1 cellular context compared by ENCODE assay signal in the genomic region with DNA sequence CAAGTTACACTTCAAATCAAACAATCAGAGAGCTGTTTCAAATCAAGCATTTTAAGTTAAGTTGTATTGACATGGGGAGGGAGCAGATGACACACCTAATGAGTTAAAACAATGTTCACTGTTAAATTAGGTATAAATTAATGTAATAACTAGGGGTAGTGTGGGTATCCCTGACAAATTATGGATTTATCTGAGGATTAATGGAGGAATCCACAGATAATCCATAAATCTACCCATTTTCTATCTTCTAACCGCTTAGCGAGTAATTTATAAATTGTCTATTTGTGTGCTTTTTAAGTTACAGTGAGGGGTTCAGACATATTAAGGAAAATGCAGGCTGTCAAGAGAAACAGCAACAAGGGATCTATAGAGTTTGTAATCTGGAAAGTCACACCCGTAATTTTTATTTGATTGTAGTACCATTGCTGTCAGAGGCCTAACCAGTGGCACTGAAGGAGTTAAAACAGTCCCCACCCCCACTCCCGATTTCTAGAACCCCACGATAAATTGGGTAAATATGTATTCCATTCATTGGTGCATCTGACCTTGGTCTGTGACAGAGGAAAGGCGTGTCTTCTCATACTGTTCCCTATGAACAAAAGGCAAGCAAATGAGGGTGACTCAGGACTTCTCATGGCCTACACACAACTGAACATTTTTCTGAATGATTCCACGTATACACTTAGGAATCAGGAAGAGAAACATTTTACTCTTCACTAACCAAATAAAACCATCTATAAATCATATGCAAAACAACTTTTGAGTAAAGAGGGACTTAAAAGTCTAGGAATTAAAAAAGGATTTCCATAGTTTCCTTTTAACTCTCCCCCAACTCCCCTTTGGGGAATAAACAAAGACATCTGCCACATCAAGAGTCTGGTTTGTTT.
TF ChIP-seq lines count a peak whose summit lies in the region.

No MANE protein-coding gene starts in this region.

TF ChIP-seq in K562, 482 proteins besides CTCF, POLR2A, EP300 and RAD21 (continued from another document and continues in another):
- TF ChIP-seq ZNF133 (CRISPR knock-in tag; IDR thresholded peaks at IDR 0.05) (no peak), ZNF589 (CRISPR knock-in tag; IDR thresholded peaks at IDR 0.05; ENCODE audit: low read depth) (no peak), NR4A1 (CRISPR knock-in tag; IDR thresholded peaks at IDR 0.05) (no peak), NR4A1 (tag; IDR thresholded peaks at IDR 0.05) (no peak), ZNF717 (CRISPR knock-in tag; IDR thresholded peaks at IDR 0.05) (no peak), PTBP1 (IDR thresholded peaks at IDR 0.05; ENCODE audit: low read depth, low read length) (no peak), KLF10 (CRISPR knock-in tag; IDR thresholded peaks at IDR 0.05) (no peak), FOXJ2 (tag; IDR thresholded peaks at IDR 0.05) (no peak), RBBP5 (IDR thresholded peaks at IDR 0.05; ENCODE audit: borderline replicate concordance, insufficient read depth, low read length, poor library complexity, severe bottlenecking) (no peak), ERF (CRISPR knock-in tag; IDR thresholded peaks at IDR 0.05) (no peak; the same call in 1 of the 2 replicates), ZFX (CRISPR knock-in tag; IDR thresholded peaks at IDR 0.05) (peak; percentile 64), CBFB (CRISPR knock-in tag; IDR thresholded peaks at IDR 0.05) (no peak), EGR1 (conservative IDR thresholded peaks at IDR 0.05) (no peak), TCF7 (IDR thresholded peaks at IDR 0.05; ENCODE audit: borderline replicate concordance) (no peak), ZBTB7A (IDR thresholded peaks at IDR 0.05; ENCODE audit: borderline replicate concordance, control insufficient read depth, low read depth, low read length) (no peak), BCOR (IDR thresholded peaks at IDR 0.05) (no peak), POLR3G (IDR thresholded peaks at IDR 0.05; ENCODE audit: extremely low read depth, insufficient read length, insufficient replicate concordance) (no peak), HDAC6 (IDR thresholded peaks at IDR 0.05; ENCODE audit: low read depth, low read length) (no peak), ZNF696 (CRISPR knock-in tag; conservative IDR thresholded peaks at IDR 0.05) (no peak), SMARCA5 (IDR thresholded peaks at IDR 0.05) (no peak), NRF1 (conservative IDR thresholded peaks at IDR 0.05 in 1 of 2, IDR thresholded peaks at IDR 0.05 in 1 of 2) (no peak), ESRRA (IDR thresholded peaks at IDR 0.05; ENCODE audit: borderline replicate concordance, low read depth) (peak; percentile 51), U2AF2 (optimal IDR thresholded peaks at IDR 0.05; ENCODE audit: low read depth, low read length) (no peak), TBL1XR1 (IDR thresholded peaks at IDR 0.05; ENCODE audit: low read length in 2 of 2) (peak in 1 of 2 experiments; percentile 47; a peak in 1 of 4 replicates), GABPB2 (CRISPR knock-in tag; conservative IDR thresholded peaks at IDR 0.05) (no peak), MAFK (IDR thresholded peaks at IDR 0.05; ENCODE audit: low read length) (peak; percentile 88), ZNF766 (CRISPR knock-in tag; conservative IDR thresholded peaks at IDR 0.05) (no peak), FOXA3 (CRISPR knock-in tag; conservative IDR thresholded peaks at IDR 0.05 in 1 of 2, IDR thresholded peaks at IDR 0.05 in 1 of 2) (no peak; a peak in 1 of 4 replicates)
- TF ChIP-seq, protein P1, sequence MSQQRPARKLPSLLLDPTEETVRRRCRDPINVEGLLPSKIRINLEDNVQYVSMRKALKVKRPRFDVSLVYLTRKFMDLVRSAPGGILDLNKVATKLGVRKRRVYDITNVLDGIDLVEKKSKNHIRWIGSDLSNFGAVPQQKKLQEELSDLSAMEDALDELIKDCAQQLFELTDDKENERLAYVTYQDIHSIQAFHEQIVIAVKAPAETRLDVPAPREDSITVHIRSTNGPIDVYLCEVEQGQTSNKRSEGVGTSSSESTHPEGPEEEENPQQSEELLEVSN (IDR thresholded peaks at IDR 0.05; ENCODE audit: borderline replicate concordance in 1 of 2, extremely low read depth in 1 of 2, insufficient read depth in 1 of 2, insufficient read length in 1 of 2, low read depth in 1 of 2, low read length in 1 of 2, poor library complexity in 1 of 2, severe bottlenecking in 1 of 2): no peak
- TF ChIP-seq, protein P2, sequence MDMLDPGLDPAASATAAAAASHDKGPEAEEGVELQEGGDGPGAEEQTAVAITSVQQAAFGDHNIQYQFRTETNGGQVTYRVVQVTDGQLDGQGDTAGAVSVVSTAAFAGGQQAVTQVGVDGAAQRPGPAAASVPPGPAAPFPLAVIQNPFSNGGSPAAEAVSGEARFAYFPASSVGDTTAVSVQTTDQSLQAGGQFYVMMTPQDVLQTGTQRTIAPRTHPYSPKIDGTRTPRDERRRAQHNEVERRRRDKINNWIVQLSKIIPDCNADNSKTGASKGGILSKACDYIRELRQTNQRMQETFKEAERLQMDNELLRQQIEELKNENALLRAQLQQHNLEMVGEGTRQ (CRISPR knock-in tag; IDR thresholded peaks at IDR 0.05): no peak
- TF ChIP-seq, protein P3, sequence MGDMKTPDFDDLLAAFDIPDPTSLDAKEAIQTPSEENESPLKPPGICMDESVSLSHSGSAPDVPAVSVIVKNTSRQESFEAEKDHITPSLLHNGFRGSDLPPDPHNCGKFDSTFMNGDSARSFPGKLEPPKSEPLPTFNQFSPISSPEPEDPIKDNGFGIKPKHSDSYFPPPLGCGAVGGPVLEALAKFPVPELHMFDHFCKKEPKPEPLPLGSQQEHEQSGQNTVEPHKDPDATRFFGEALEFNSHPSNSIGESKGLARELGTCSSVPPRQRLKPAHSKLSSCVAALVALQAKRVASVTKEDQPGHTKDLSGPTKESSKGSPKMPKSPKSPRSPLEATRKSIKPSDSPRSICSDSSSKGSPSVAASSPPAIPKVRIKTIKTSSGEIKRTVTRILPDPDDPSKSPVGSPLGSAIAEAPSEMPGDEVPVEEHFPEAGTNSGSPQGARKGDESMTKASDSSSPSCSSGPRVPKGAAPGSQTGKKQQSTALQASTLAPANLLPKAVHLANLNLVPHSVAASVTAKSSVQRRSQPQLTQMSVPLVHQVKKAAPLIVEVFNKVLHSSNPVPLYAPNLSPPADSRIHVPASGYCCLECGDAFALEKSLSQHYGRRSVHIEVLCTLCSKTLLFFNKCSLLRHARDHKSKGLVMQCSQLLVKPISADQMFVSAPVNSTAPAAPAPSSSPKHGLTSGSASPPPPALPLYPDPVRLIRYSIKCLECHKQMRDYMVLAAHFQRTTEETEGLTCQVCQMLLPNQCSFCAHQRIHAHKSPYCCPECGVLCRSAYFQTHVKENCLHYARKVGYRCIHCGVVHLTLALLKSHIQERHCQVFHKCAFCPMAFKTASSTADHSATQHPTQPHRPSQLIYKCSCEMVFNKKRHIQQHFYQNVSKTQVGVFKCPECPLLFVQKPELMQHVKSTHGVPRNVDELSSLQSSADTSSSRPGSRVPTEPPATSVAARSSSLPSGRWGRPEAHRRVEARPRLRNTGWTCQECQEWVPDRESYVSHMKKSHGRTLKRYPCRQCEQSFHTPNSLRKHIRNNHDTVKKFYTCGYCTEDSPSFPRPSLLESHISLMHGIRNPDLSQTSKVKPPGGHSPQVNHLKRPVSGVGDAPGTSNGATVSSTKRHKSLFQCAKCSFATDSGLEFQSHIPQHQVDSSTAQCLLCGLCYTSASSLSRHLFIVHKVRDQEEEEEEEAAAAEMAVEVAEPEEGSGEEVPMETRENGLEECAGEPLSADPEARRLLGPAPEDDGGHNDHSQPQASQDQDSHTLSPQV (IDR thresholded peaks at IDR 0.05): peak; percentile 74
- TF ChIP-seq, protein P4, sequence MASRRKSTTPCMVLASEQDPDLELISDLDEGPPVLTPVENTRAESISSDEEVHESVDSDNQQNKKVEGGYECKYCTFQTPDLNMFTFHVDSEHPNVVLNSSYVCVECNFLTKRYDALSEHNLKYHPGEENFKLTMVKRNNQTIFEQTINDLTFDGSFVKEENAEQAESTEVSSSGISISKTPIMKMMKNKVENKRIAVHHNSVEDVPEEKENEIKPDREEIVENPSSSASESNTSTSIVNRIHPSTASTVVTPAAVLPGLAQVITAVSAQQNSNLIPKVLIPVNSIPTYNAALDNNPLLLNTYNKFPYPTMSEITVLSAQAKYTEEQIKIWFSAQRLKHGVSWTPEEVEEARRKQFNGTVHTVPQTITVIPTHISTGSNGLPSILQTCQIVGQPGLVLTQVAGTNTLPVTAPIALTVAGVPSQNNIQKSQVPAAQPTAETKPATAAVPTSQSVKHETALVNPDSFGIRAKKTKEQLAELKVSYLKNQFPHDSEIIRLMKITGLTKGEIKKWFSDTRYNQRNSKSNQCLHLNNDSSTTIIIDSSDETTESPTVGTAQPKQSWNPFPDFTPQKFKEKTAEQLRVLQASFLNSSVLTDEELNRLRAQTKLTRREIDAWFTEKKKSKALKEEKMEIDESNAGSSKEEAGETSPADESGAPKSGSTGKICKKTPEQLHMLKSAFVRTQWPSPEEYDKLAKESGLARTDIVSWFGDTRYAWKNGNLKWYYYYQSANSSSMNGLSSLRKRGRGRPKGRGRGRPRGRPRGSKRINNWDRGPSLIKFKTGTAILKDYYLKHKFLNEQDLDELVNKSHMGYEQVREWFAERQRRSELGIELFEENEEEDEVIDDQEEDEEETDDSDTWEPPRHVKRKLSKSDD (conservative IDR thresholded peaks at IDR 0.05; ENCODE audit: low read length): no peak
- TF ChIP-seq, protein P5, sequence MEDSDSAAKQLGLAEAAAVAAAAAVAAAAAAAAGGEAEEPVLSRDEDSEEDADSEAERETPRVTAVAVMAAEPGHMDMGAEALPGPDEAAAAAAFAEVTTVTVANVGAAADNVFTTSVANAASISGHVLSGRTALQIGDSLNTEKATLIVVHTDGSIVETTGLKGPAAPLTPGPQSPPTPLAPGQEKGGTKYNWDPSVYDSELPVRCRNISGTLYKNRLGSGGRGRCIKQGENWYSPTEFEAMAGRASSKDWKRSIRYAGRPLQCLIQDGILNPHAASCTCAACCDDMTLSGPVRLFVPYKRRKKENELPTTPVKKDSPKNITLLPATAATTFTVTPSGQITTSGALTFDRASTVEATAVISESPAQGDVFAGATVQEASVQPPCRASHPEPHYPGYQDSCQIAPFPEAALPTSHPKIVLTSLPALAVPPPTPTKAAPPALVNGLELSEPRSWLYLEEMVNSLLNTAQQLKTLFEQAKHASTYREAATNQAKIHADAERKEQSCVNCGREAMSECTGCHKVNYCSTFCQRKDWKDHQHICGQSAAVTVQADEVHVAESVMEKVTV (CRISPR knock-in tag; IDR thresholded peaks at IDR 0.05): no peak
- TF ChIP-seq, protein P6, sequence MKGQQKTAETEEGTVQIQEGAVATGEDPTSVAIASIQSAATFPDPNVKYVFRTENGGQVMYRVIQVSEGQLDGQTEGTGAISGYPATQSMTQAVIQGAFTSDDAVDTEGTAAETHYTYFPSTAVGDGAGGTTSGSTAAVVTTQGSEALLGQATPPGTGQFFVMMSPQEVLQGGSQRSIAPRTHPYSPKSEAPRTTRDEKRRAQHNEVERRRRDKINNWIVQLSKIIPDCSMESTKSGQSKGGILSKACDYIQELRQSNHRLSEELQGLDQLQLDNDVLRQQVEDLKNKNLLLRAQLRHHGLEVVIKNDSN (CRISPR knock-in tag; IDR thresholded peaks at IDR 0.05): no peak
- TF ChIP-seq, protein P7, sequence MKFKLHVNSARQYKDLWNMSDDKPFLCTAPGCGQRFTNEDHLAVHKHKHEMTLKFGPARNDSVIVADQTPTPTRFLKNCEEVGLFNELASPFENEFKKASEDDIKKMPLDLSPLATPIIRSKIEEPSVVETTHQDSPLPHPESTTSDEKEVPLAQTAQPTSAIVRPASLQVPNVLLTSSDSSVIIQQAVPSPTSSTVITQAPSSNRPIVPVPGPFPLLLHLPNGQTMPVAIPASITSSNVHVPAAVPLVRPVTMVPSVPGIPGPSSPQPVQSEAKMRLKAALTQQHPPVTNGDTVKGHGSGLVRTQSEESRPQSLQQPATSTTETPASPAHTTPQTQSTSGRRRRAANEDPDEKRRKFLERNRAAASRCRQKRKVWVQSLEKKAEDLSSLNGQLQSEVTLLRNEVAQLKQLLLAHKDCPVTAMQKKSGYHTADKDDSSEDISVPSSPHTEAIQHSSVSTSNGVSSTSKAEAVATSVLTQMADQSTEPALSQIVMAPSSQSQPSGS (CRISPR knock-in tag; IDR thresholded peaks at IDR 0.05): no peak
- TF ChIP-seq, protein P8, sequence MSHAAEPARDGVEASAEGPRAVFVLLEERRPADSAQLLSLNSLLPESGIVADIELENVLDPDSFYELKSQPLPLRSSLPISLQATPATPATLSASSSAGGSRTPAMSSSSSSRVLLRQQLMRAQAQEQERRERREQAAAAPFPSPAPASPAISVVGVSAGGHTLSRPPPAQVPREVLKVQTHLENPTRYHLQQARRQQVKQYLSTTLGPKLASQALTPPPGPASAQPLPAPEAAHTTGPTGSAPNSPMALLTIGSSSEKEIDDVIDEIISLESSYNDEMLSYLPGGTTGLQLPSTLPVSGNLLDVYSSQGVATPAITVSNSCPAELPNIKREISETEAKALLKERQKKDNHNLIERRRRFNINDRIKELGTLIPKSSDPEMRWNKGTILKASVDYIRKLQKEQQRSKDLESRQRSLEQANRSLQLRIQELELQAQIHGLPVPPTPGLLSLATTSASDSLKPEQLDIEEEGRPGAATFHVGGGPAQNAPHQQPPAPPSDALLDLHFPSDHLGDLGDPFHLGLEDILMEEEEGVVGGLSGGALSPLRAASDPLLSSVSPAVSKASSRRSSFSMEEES (CRISPR knock-in tag; IDR thresholded peaks at IDR 0.05): no peak
- TF ChIP-seq, protein P9, sequence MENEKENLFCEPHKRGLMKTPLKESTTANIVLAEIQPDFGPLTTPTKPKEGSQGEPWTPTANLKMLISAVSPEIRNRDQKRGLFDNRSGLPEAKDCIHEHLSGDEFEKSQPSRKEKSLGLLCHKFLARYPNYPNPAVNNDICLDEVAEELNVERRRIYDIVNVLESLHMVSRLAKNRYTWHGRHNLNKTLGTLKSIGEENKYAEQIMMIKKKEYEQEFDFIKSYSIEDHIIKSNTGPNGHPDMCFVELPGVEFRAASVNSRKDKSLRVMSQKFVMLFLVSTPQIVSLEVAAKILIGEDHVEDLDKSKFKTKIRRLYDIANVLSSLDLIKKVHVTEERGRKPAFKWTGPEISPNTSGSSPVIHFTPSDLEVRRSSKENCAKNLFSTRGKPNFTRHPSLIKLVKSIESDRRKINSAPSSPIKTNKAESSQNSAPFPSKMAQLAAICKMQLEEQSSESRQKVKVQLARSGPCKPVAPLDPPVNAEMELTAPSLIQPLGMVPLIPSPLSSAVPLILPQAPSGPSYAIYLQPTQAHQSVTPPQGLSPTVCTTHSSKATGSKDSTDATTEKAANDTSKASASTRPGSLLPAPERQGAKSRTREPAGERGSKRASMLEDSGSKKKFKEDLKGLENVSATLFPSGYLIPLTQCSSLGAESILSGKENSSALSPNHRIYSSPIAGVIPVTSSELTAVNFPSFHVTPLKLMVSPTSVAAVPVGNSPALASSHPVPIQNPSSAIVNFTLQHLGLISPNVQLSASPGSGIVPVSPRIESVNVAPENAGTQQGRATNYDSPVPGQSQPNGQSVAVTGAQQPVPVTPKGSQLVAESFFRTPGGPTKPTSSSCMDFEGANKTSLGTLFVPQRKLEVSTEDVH (IDR thresholded peaks at IDR 0.05; ENCODE audit: low read depth, partially characterized antibody): no peak
